ENCODE assay signal across 9 cellular contexts in genomic region chr1:24830680-24831272, GRCh38.
DNase-seq lines count a peak whose midpoint lies in the region; ATAC-seq, FAIRE-seq and TF ChIP-seq lines count a peak whose summit lies in the region.
"Had no signal": no experiment of that assay in that cellular context is flagged by ENCODE, and none has a peak within 500 bp of the region (broad histone marks: within the 10 kb centered on the region; RNA-seq: fewer than 3 reads in every experiment).

No MANE protein-coding gene starts in this region.

- H3K4me1 ChIP-seq in BE2C (peaks cover 8% of the 10 kb centered on the region), GM12878 (ENCODE audit: control insufficient read depth, insufficient read depth, low read length) (peaks cover 3% of the 10 kb centered on the region; the same call in 1 of the 2 replicates)

- H3K27ac Mint-ChIP-seq in immature natural killer cell, result no peak overlapping the region

- no peak overlapping the region for H3K4me3 Mint-ChIP-seq in immature natural killer cell

- DNase-seq in BE2C, result no peak
- DNase-seq in H54 (ENCODE audit: insufficient read length, low spot score), result no peak
- DNase-seq in NCI-H2227 treated with DMSO at 0.1 percent for 48 hours (lab: John Stamatoyannopoulos, UW), result peak; percentile 79
- no peak for DNase-seq in GM12878 (ENCODE audit: low read depth, low spot score)
- DNase-seq in immature natural killer cell, result peak; percentile 46 to 55 (median 49)
- peak; percentile 94 for DNase-seq in superior temporal gyrus (ENCODE audit: extremely low spot score)
- DNase-seq in GM19238 (ENCODE audit: insufficient read length, low spot score), result no peak

- peaks cover 6% of the 10 kb centered on the region for H3K79me2 ChIP-seq in GM12878 (ENCODE audit: control insufficient read depth, insufficient read depth, low read length)

- H3K9me3 ChIP-seq in BE2C (no peaks in the 10 kb centered on the region), GM12878 (replicated peaks; ENCODE audit: control insufficient read depth, insufficient read depth, low read length) (no peaks in the 10 kb centered on the region)

- peak; percentile 72 for FAIRE-seq in H54 (lab: Jason Lieb, UNC)
- peak; percentile 77 for FAIRE-seq in GM12878 (lab: Jason Lieb, UNC)

- SMC1A ChIA-PET in GM12878 (lab: Charles Lee; ENCODE audit: uncharacterized antibody, unreplicated experiment), result interaction anchor here (0.7 to 10.5 kb wide), 54 partner anchors 10 to 629 kb away, joined by 3 to 412 read pairs (median 4); partner anchors contain the start of genes CLIC4, NIPAL3 and SYF2

- TF ChIP-seq POLR2A in H54 (IDR thresholded peaks at IDR 0.05; ENCODE audit: low read depth, low read length) (no peak), GM12878 (IDR thresholded peaks at IDR 0.05; ENCODE audit: low read depth, low read length) (no peak)

- TF ChIP-seq RAD21 in GM12878 (IDR thresholded peaks at IDR 0.05; ENCODE audit: insufficient read depth, low read depth, low read length), result peak; percentile 88

- BruUV-seq in GM12878 (replicated peaks; lab: Mats Ljungman, UMichigan), result no TSS peak

- RAD21 ChIA-PET in GM12878 (lab: Charles Lee; ENCODE audit: unreplicated experiment), result interaction anchor here (0.6 to 10.7 kb wide), 45 partner anchors 11 to 632 kb away, joined by 3 to 377 read pairs (median 5); partner anchors contain the start of genes CLIC4 and NIPAL3

- no peak overlapping the region for H3K9ac ChIP-seq in GM12878 (ENCODE audit: control insufficient read depth, insufficient read depth, low read length)

- POLR2A ChIA-PET in GM12878 (lab: Charles Lee), result interaction anchor here (0.9 to 1.8 kb wide), 6 partner anchors 59 to 142 kb away, joined by 3 to 12 read pairs (median 5); partner anchors contain the start of gene CLIC4

- CTCF ChIA-PET in GM12878 (lab: Yijun Ruan, JAX), result interaction anchor here (0.7 to 16.2 kb wide), 55 partner anchors 10 to 631 kb away, joined by 3 to 655 read pairs (median 5); partner anchors contain the start of gene CLIC4

- H3K4me1 Mint-ChIP-seq in immature natural killer cell, result no peaks in the 10 kb centered on the region

- no peak overlapping the region for H2AFZ ChIP-seq in GM12878 (ENCODE audit: control insufficient read depth, low read depth, low read length)

- no peaks in the 10 kb centered on the region for H4K20me1 ChIP-seq in GM12878 (ENCODE audit: control insufficient read depth, insufficient read depth)

- H3K36me3 ChIP-seq in BE2C (no peaks in the 10 kb centered on the region), GM12878 (ENCODE audit: control insufficient read depth in 2 of 2, insufficient read depth in 2 of 2, low read length in 1 of 2) (peaks cover 0 to 5% of the 10 kb centered on the region in 2 experiments; a peak in 2 of 4 replicates)

- intact Hi-C loops in GM12878 (cut with micrococcal nuclease; ENCODE audit: unreplicated experiment), result loop anchor here (2.0 kb wide), 2 partner anchors 82 to 142 kb away; no protein-coding TSS in a partner anchor

- TF ChIP-seq CTCF in BE2C (IDR thresholded peaks at IDR 0.05; ENCODE audit: low read depth, low read length), result peak; percentile 63
- peak; percentile 70 to 89 (median 79) for TF ChIP-seq CTCF in GM12878 (IDR thresholded peaks at IDR 0.05 in 2 of 3, conservative IDR thresholded peaks at IDR 0.05 in 1 of 3; ENCODE audit: control insufficient read depth in 2 of 3, extremely low read depth in 1 of 3, insufficient read depth in 1 of 3, low read depth in 3 of 3, low read length in 3 of 3)

- no peak for TF ChIP-seq EP300 in GM12878 (IDR thresholded peaks at IDR 0.05; ENCODE audit: borderline replicate concordance in 1 of 2, control insufficient read depth in 1 of 2, low read depth in 2 of 2, low read length in 2 of 2)

- H3K27me3 Mint-ChIP-seq in immature natural killer cell (ENCODE audit: low read depth in 3 of 3), result peaks cover 0 to 3% (median 1%) of the 10 kb centered on the region in 3 donors

- WGBS in GM12878 (ENCODE audit: insufficient coverage, insufficient replicate concordance, low lambda C conversion rate, missing lambda C conversion rate), result 48% methylated on average over 3 of the region's 3 CpGs

- H3K9me3 Mint-ChIP-seq in immature natural killer cell, result no peaks in the 10 kb centered on the region

- H3K4me3 ChIP-seq in BE2C (ENCODE audit: low read depth, low read length) (no peak overlapping the region), GM12878 (no peak overlapping the region)

- no peak overlapping the region for H3K27ac ChIP-seq in GM12878 (ENCODE audit: control insufficient read depth, insufficient read depth)
- H3K27ac ChIP-seq: epithelial cell of prostate had no signal

- ATAC-seq in GM12878 (peak; percentile 94), HG02884 (IDR thresholded peaks at IDR 0.05; ENCODE audit: unreplicated experiment) (no peak)

- in situ Hi-C loops in GM12878 (cut with MboI), result no loop called here

- H3K27me3 ChIP-seq in BE2C (no peaks in the 10 kb centered on the region), GM12878 (replicated peaks in 1 of 2; ENCODE audit: control insufficient read depth in 2 of 2, insufficient read depth in 2 of 2, low read length in 1 of 2) (no peaks in the 10 kb centered on the region)

- no peaks in the 10 kb centered on the region for H3K36me3 Mint-ChIP-seq in immature natural killer cell

- H3K4me2 ChIP-seq in GM12878 (ENCODE audit: control insufficient read depth, insufficient read depth), result no peak overlapping the region

TF ChIP-seq in GM12878, 131 proteins besides CTCF, POLR2A, EP300 and RAD21 (continues in another document):
- TF ChIP-seq HDGF (IDR thresholded peaks at IDR 0.05) (no peak), BCL3 (IDR thresholded peaks at IDR 0.05; ENCODE audit: borderline replicate concordance, insufficient read depth, low read depth, low read length, poor library complexity, severe bottlenecking) (no peak), ZNF207 (IDR thresholded peaks at IDR 0.05; ENCODE audit: borderline replicate concordance) (peak; percentile 59; the same call in 1 of the 2 replicates), ZBED1 (IDR thresholded peaks at IDR 0.05; ENCODE audit: borderline replicate concordance) (no peak), SKIL (IDR thresholded peaks at IDR 0.05; ENCODE audit: low read depth, poor library complexity, severe bottlenecking) (peak; percentile 44), CHD4 (IDR thresholded peaks at IDR 0.05) (no peak), EED (IDR thresholded peaks at IDR 0.05; ENCODE audit: low read depth) (no peak), PAX5 (IDR thresholded peaks at IDR 0.05; ENCODE audit: borderline replicate concordance, low read depth, low read length) (no peak), E2F4 (IDR thresholded peaks at IDR 0.05; ENCODE audit: low read depth, low read length) (no peak), HDAC2 (IDR thresholded peaks at IDR 0.05) (no peak), CBX5 (IDR thresholded peaks at IDR 0.05; ENCODE audit: low read depth) (no peak)

Comparison
In these comparisons a context has a peak if more than half of its experiments do, and no peak if none do; other contexts are left out.
1. DNase-seq: peak in NCI-H2227 treated with DMSO at 0.1 percent for 48 hours (single experiment), immature natural killer cell (3 of 3) and superior temporal gyrus (single experiment); none in BE2C (single experiment), H54 (single experiment), GM12878 (single experiment) and GM19238 (single experiment).